9 cellular contexts compared by ENCODE assay signal in genomic region chr14:61466249-61466904, GRCh38.
DNase-seq lines count a peak whose midpoint lies in the region; ATAC-seq and TF ChIP-seq lines count a peak whose summit lies in the region.
"Had no signal": no experiment of that assay in that cellular context is flagged by ENCODE, and none has a peak within 500 bp of the region (broad histone marks: within the 10 kb centered on the region; RNA-seq: fewer than 3 reads in every experiment).

No MANE protein-coding gene starts in this region.

- H3K9me3 ChIP-seq in T-helper 17 cell (ENCODE audit: control insufficient read depth, low read length, poor library complexity, severe bottlenecking) = no peaks in the 10 kb centered on the region

- no peaks in the 10 kb centered on the region for H3K27me3 Mint-ChIP-seq in T-helper 17 cell

- no peak overlapping the region for H3K4me3 Mint-ChIP-seq in T-helper 17 cell

- no peak overlapping the region for H3K27ac ChIP-seq in foreskin keratinocyte

- peaks cover 28% of the 10 kb centered on the region for H3K4me1 ChIP-seq in foreskin keratinocyte

- DNase-seq in Daoy (ENCODE audit: low read depth) (peak; percentile 90), T-helper 17 cell (no peak), foreskin keratinocyte (peak; percentile 70 to 88), omental fat pad (ENCODE audit: low spot score) (peak; percentile 77), SKM-1 treated with dmso at 0.1 percent for 144 hours (lab: John Stamatoyannopoulos, UW; ENCODE audit: unreplicated experiment) (no peak), DMS 273 treated with DMSO at 0.1 percent for 48 hours (lab: John Stamatoyannopoulos, UW) (no peak), NCI-H774 (lab: John Stamatoyannopoulos, UW) (no peak), NCI-H2196 treated with DMSO at 0.1 percent for 48 hours (lab: John Stamatoyannopoulos, UW; ENCODE audit: unreplicated experiment) (no peak)
- DNase-seq: cerebellar nuclear complex had no signal

- peaks cover 4% of the 10 kb centered on the region for H3K27me3 ChIP-seq in foreskin keratinocyte

- H3K4me1 Mint-ChIP-seq in T-helper 17 cell = peaks cover 46% of the 10 kb centered on the region

- TF ChIP-seq CTCF in foreskin keratinocyte (conservative IDR thresholded peaks at IDR 0.05) (no peak), omental fat pad (IDR thresholded peaks at IDR 0.05) (no peak)

- peak overlapping the region; percentile 95 for H3K27ac Mint-ChIP-seq in T-helper 17 cell

- peaks cover 12% of the 10 kb centered on the region for H3K36me3 Mint-ChIP-seq in T-helper 17 cell (ENCODE audit: low read depth)

- no peak for ATAC-seq in T-helper 17 cell
- ATAC-seq in foreskin keratinocyte = peak; percentile 71
- peak; percentile 93 for ATAC-seq in omental fat pad (ENCODE audit: low FRiP score)

Comparison
In these comparisons a context has a peak if more than half of its experiments do, and no peak if none do; other contexts are left out.
1. DNase-seq: peak in Daoy (single experiment), foreskin keratinocyte (2 of 2) and omental fat pad (single experiment); none in T-helper 17 cell (0 of 3), SKM-1 treated with dmso at 0.1 percent for 144 hours (single experiment), DMS 273 treated with DMSO at 0.1 percent for 48 hours (single experiment), NCI-H774 (single experiment) and NCI-H2196 treated with DMSO at 0.1 percent for 48 hours (single experiment).